In genomic region chr3:148208975-148209374, GRCh38 we compare ENCODE assay signal across 23 cellular contexts.
DNase-seq lines count a peak whose midpoint lies in the region; ATAC-seq, FAIRE-seq and TF ChIP-seq lines count a peak whose summit lies in the region.
"Had no signal": no experiment of that assay in that cellular context is flagged by ENCODE, and none has a peak within 500 bp of the region (broad histone marks: within the 10 kb centered on the region; RNA-seq: fewer than 3 reads in every experiment).

No MANE protein-coding gene starts in this region.

- no peak for TF ChIP-seq CTCF in A673 (conservative IDR thresholded peaks at IDR 0.05; ENCODE audit: low read depth, low read length)
- TF ChIP-seq CTCF in PC-3 (conservative IDR thresholded peaks at IDR 0.05; ENCODE audit: low read depth, low read length) = no peak
- no peak for TF ChIP-seq CTCF in bronchial epithelial cell (IDR thresholded peaks at IDR 0.05; ENCODE audit: insufficient read depth, low read length, severe bottlenecking)
- TF ChIP-seq CTCF in body of pancreas (IDR thresholded peaks at IDR 0.05) = no peak

- POLR2A ChIA-PET in A673 (lab: Charles Lee; ENCODE audit: low non-redundant PET) (no interaction called here), PC-3 (lab: Charles Lee; ENCODE audit: unreplicated experiment) (no interaction called here)

- H2AFZ ChIP-seq in ACC112 (ENCODE audit: low read length, unreplicated experiment) (no peak overlapping the region), PC-3 (ENCODE audit: low read length) (no peak overlapping the region)

- H3F3A ChIP-seq in PC-3 (ENCODE audit: low read length, unreplicated experiment) = no peaks in the 10 kb centered on the region

- BruUV-seq in A673 (replicated peaks; lab: Mats Ljungman, UMichigan) (no TSS peak), PC-3 (replicated peaks; lab: Mats Ljungman, UMichigan) (no TSS peak)

- H3K4me1 ChIP-seq in A673 (ENCODE audit: insufficient read depth, low read length, poor library complexity, severe bottlenecking) (no peaks in the 10 kb centered on the region), ACC112 (ENCODE audit: control insufficient read depth, insufficient read depth, low read length, unreplicated experiment) (peaks cover 34% of the 10 kb centered on the region), PC-3 (ENCODE audit: insufficient read depth, low read length) (no peaks in the 10 kb centered on the region), body of pancreas (no peaks in the 10 kb centered on the region)
- H3K4me1 ChIP-seq: BE2C had no signal

- H3K9ac ChIP-seq in PC-3 (ENCODE audit: low read length) = no peak overlapping the region
- H3K9ac ChIP-seq: BLaER1 treated with 17β-estradiol and CSF1 and Interleukin-3, amounts not matched to agents 10 nM and 100 nM had no signal

- FAIRE-seq in bronchial epithelial cell (lab: Jason Lieb, UNC) = no peak
- FAIRE-seq: D721Med, GM12878, H1 had no signal

- H3K36me3 ChIP-seq in A673 (ENCODE audit: insufficient read depth, low read length, poor library complexity, severe bottlenecking) = no peaks in the 10 kb centered on the region
- no peaks in the 10 kb centered on the region for H3K36me3 ChIP-seq in ACC112 (ENCODE audit: insufficient read depth, low read length)
- no peaks in the 10 kb centered on the region for H3K36me3 ChIP-seq in PC-3 (ENCODE audit: low read depth, low read length)
- no peaks in the 10 kb centered on the region for H3K36me3 ChIP-seq in bronchial epithelial cell (ENCODE audit: control insufficient read depth, insufficient read depth, low read length)
- no peaks in the 10 kb centered on the region for H3K36me3 ChIP-seq in body of pancreas (replicated peaks in 1 of 2; ENCODE audit: insufficient read depth in 1 of 2, low read depth in 2 of 2)
- H3K36me3 ChIP-seq: BE2C; BLaER1 treated with 17β-estradiol and CSF1 and Interleukin-3, amounts not matched to agents 10 nM and 100 nM had no signal

- CTCF ChIA-PET in A673 (lab: Charles Lee) (no interaction called here), PC-3 (lab: Charles Lee) (no interaction called here)

- no peaks in the 10 kb centered on the region for H3K9me2 ChIP-seq in PC-3 (replicated peaks; ENCODE audit: low read length)

- H3K27me3 ChIP-seq in A673 (replicated peaks; ENCODE audit: insufficient read depth, low read depth, low read length, poor library complexity) = no peaks in the 10 kb centered on the region
- H3K27me3 ChIP-seq in ACC112 (ENCODE audit: insufficient read depth, low read length) = no peaks in the 10 kb centered on the region
- H3K27me3 ChIP-seq in PC-3 (ENCODE audit: low read length) = no peaks in the 10 kb centered on the region
- no peaks in the 10 kb centered on the region for H3K27me3 ChIP-seq in bronchial epithelial cell (ENCODE audit: control insufficient read depth, insufficient read depth, low read length)
- no peaks in the 10 kb centered on the region for H3K27me3 ChIP-seq in body of pancreas
- H3K27me3 ChIP-seq: BE2C; BLaER1 treated with 17β-estradiol and CSF1 and Interleukin-3, amounts not matched to agents 10 nM and 100 nM had no signal

- no peaks in the 10 kb centered on the region for H4K20me1 ChIP-seq in PC-3 (ENCODE audit: low read length)
- H4K20me1 ChIP-seq: BLaER1 treated with 17β-estradiol and CSF1 and Interleukin-3, amounts not matched to agents 10 nM and 100 nM had no signal

- H3K27ac ChIP-seq in A673 (ENCODE audit: low read depth, low read length, poor library complexity, severe bottlenecking) = no peak overlapping the region
- peak overlapping the region; percentile 45 for H3K27ac ChIP-seq in ACC112 (ENCODE audit: low read depth, low read length)
- H3K27ac ChIP-seq in PC-3 (ENCODE audit: low read length) = peak overlapping the region; percentile 19; the same call in 1 of the 2 replicates
- no peak overlapping the region for H3K27ac ChIP-seq in body of pancreas
- H3K27ac ChIP-seq: BLaER1 treated with 17β-estradiol and CSF1 and Interleukin-3, amounts not matched to agents 10 nM and 100 nM had no signal

- H3K9me3 ChIP-seq in A673 (ENCODE audit: low read depth, low read length, poor library complexity, severe bottlenecking) = no peaks in the 10 kb centered on the region
- no peaks in the 10 kb centered on the region for H3K9me3 ChIP-seq in PC-3 (ENCODE audit: low read length)
- no peaks in the 10 kb centered on the region for H3K9me3 ChIP-seq in body of pancreas
- H3K9me3 ChIP-seq: BE2C; BLaER1 treated with 17β-estradiol and CSF1 and Interleukin-3, amounts not matched to agents 10 nM and 100 nM had no signal

- ATAC-seq in PC-3 = peak; percentile 67
- no peak for ATAC-seq in GM21737 (IDR thresholded peaks at IDR 0.05; ENCODE audit: unreplicated experiment)
- ATAC-seq in body of pancreas = no peak
- ATAC-seq: GM12878 had no signal

- no peak for TF ChIP-seq POLR2A in body of pancreas (IDR thresholded peaks at IDR 0.05)

- no peaks in the 10 kb centered on the region for H3K79me2 ChIP-seq in ACC112 (ENCODE audit: control insufficient read depth, insufficient read depth, low read length, unreplicated experiment)
- H3K79me2 ChIP-seq in PC-3 (ENCODE audit: low read length) = no peaks in the 10 kb centered on the region

- H3K4me3 ChIP-seq in A673 (ENCODE audit: low read depth, low read length, poor library complexity, severe bottlenecking) (no peak overlapping the region), ACC112 (ENCODE audit: low read depth, low read length) (no peak overlapping the region), PC-3 (ENCODE audit: low read length) (no peak overlapping the region), bronchial epithelial cell (ENCODE audit: low read depth, low read length) (no peak overlapping the region), body of pancreas (no peak overlapping the region)
- H3K4me3 ChIP-seq: BLaER1 treated with 17β-estradiol and CSF1 and Interleukin-3, amounts not matched to agents 10 nM and 100 nM; GM12878 had no signal

- intact Hi-C loops in A673 (cut with micrococcal nuclease; ENCODE audit: unreplicated experiment) (no loop called here), PC-3 (cut with micrococcal nuclease) (no loop called here), cardiac septum (cut with DNase I) (no loop called here), body of pancreas (cut with DNase I) (no loop called here)

- DNase-seq in A673 (ENCODE audit: low spot score) = peak; percentile 4
- DNase-seq in PC-3 = peak; percentile 43
- DNase-seq in bronchial epithelial cell (ENCODE audit: low read depth) = peak; percentile 62
- DNase-seq in cardiac septum (ENCODE audit: low spot score) = no peak
- DNase-seq in HuH-7 (ENCODE audit: low spot score) = no peak
- DNase-seq in body of pancreas = no peak
- DNase-seq: ACHN; AML-193; BE2C; CD4-positive, alpha-beta T cell; CD8-positive, alpha-beta memory T cell; DMS 273 treated with DMSO at 0.1 percent for 48 hours; DMS79; EL; GDM1; H7; HCEC 1CT had no signal

- no peak overlapping the region for H3K4me2 ChIP-seq in PC-3 (ENCODE audit: low read length)
- H3K4me2 ChIP-seq: BLaER1 treated with 17β-estradiol and CSF1 and Interleukin-3, amounts not matched to agents 10 nM and 100 nM had no signal

Comparison
In these comparisons a context has a peak if more than half of its experiments do, and no peak if none do; other contexts are left out.
1. DNase-seq: peak in A673 (single experiment), PC-3 (single experiment) and bronchial epithelial cell (single experiment); none in cardiac septum (single experiment), HuH-7 (single experiment) and body of pancreas (0 of 4).
2. H3K27ac ChIP-seq: peak in ACC112 (single experiment) and PC-3 (single experiment); none in A673 (single experiment) and body of pancreas (0 of 4).